In genomic region chr18:45734944-45735343, GRCh38 we compare ENCODE assay signal across 26 cellular contexts. TPM values are rescaled to one million over a fixed set of nuclear protein-coding genes. Genes with fewer than 3 reads are reported as not detected.
"Had no signal": no experiment of that assay in that cellular context is flagged by ENCODE, and none has a peak within 500 bp of the region (broad histone marks: within the 10 kb centered on the region; RNA-seq: fewer than 3 reads in every experiment).

No MANE protein-coding gene starts in this region.

- H3K9ac ChIP-seq: neural progenitor cell, parathyroid adenoma had no signal

- H3K4me1 ChIP-seq: neural progenitor cell, parathyroid adenoma, psoas muscle, right lobe of liver, sigmoid colon, stomach, thyroid gland, vagina had no signal

- ATAC-seq: psoas muscle; right cardiac atrium; right lobe of liver; stimulated activated effector memory CD8-positive, alpha-beta T cell treated with anti-CD3 and anti-CD28 coated beads, Interleukin-12 subunit alpha, Interleukin-12 subunit beta, amount 100 ng/mL, for 72 hours; stimulated activated naive B cell treated with anti-CD40 and anti-IgM and Interleukin-4, amounts not matched to agents 10 μg/mL and 1 μg/mL and 100 μg/mL, for 72 hours had no signal

- H3K27ac ChIP-seq: neural progenitor cell, ovary, parathyroid adenoma, psoas muscle, right lobe of liver, sigmoid colon, stomach, thyroid gland, tibial nerve, upper lobe of left lung, vagina had no signal

- H3K79me2 ChIP-seq: parathyroid adenoma had no signal

- H3K9me3 ChIP-seq: ovary, psoas muscle, right lobe of liver, sigmoid colon, stomach, thoracic aorta, thyroid gland, tibial nerve, upper lobe of left lung, vagina had no signal

- H3K36me3 ChIP-seq: neural progenitor cell, ovary, right lobe of liver, sigmoid colon, stomach, thyroid gland, tibial nerve, upper lobe of left lung, vagina had no signal

- DNase-seq: occipital lobe; ovary; posterior cingulate gyrus; psoas muscle; right cardiac atrium; right lobe of liver; sigmoid colon; small intestine; stimulated activated CD4-positive, alpha-beta T cell treated with anti-CD3 and anti-CD28 coated beads, Interleukin-15, amount 100 ng/mL, for 24 hours; stimulated activated CD4-positive, alpha-beta T cell treated with anti-CD3 and anti-CD28 coated beads, Interleukin-2, amount 100 ng/mL, for 24 hours; stimulated activated CD4-positive, alpha-beta T cell treated with anti-CD3 and anti-CD28 coated beads, Interleukin-2, amount 100 ng/mL, for 48 hours; stimulated activated CD4-positive, alpha-beta T cell treated with anti-CD3 and anti-CD28 coated beads, Interleukin-4, amount 100 ng/mL, for 24 hours; stimulated activated naive B cell treated with anti-CD40 and anti-IgM and Interleukin-4, amounts not matched to agents 10 μg/mL and 1 μg/mL and 100 μg/mL, for 72 hours; stimulated activated naive CD4-positive, alpha-beta T cell treated with Interleukin-2 at 50 U/mL for 16 hours; stomach; thyroid gland; trophoblast cell; upper lobe of left lung had no signal

- H3K4me3 ChIP-seq: neural progenitor cell, ovary, psoas muscle, right lobe of liver, sigmoid colon, stomach, thoracic aorta, thyroid gland, tibial nerve, upper lobe of left lung, vagina had no signal

- H3K27me3 ChIP-seq: neural progenitor cell, ovary, right lobe of liver, sigmoid colon, thyroid gland, tibial nerve, upper lobe of left lung, vagina had no signal

- FAIRE-seq: small intestine, urothelium cell line had no signal

- H3K4me2 ChIP-seq: neural progenitor cell had no signal

- H2AFZ ChIP-seq: neural progenitor cell, parathyroid adenoma had no signal

RNA-seq across cellular contexts. Expression of gene SLC14A1, which starts 11.0 kb away (rescaled TPM):
- polyA plus RNA-seq: neural cell had no signal
